ENCODE assay signal across 2 cellular contexts in genomic region chr12:54024127-54024526, GRCh38.
TF ChIP-seq lines count a peak whose summit lies in the region.

No MANE protein-coding gene starts in this region.

TF ChIP-seq in HCT116, 20 proteins besides CTCF, POLR2A, EP300 and RAD21:
- TF ChIP-seq POLR2AphosphoS5 (IDR thresholded peaks at IDR 0.05; ENCODE audit: low read depth, low read length) (no peak), SIN3A (IDR thresholded peaks at IDR 0.05; ENCODE audit: low read depth) (no peak), EGR1 (IDR thresholded peaks at IDR 0.05; ENCODE audit: low read depth) (no peak), SP1 (IDR thresholded peaks at IDR 0.05; ENCODE audit: low read depth) (no peak)
- TF ChIP-seq, protein P1, sequence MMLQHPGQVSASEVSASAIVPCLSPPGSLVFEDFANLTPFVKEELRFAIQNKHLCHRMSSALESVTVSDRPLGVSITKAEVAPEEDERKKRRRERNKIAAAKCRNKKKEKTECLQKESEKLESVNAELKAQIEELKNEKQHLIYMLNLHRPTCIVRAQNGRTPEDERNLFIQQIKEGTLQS (IDR thresholded peaks at IDR 0.05) = no peak
- TF ChIP-seq, protein P2, sequence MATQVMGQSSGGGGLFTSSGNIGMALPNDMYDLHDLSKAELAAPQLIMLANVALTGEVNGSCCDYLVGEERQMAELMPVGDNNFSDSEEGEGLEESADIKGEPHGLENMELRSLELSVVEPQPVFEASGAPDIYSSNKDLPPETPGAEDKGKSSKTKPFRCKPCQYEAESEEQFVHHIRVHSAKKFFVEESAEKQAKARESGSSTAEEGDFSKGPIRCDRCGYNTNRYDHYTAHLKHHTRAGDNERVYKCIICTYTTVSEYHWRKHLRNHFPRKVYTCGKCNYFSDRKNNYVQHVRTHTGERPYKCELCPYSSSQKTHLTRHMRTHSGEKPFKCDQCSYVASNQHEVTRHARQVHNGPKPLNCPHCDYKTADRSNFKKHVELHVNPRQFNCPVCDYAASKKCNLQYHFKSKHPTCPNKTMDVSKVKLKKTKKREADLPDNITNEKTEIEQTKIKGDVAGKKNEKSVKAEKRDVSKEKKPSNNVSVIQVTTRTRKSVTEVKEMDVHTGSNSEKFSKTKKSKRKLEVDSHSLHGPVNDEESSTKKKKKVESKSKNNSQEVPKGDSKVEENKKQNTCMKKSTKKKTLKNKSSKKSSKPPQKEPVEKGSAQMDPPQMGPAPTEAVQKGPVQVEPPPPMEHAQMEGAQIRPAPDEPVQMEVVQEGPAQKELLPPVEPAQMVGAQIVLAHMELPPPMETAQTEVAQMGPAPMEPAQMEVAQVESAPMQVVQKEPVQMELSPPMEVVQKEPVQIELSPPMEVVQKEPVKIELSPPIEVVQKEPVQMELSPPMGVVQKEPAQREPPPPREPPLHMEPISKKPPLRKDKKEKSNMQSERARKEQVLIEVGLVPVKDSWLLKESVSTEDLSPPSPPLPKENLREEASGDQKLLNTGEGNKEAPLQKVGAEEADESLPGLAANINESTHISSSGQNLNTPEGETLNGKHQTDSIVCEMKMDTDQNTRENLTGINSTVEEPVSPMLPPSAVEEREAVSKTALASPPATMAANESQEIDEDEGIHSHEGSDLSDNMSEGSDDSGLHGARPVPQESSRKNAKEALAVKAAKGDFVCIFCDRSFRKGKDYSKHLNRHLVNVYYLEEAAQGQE (IDR thresholded peaks at IDR 0.05; ENCODE audit: low read depth) = no peak
TF ChIP-seq in HCT116: peak in this region for 0.

TF ChIP-seq in K562, 482 proteins besides CTCF, POLR2A, EP300 and RAD21:
- TF ChIP-seq, protein P3, sequence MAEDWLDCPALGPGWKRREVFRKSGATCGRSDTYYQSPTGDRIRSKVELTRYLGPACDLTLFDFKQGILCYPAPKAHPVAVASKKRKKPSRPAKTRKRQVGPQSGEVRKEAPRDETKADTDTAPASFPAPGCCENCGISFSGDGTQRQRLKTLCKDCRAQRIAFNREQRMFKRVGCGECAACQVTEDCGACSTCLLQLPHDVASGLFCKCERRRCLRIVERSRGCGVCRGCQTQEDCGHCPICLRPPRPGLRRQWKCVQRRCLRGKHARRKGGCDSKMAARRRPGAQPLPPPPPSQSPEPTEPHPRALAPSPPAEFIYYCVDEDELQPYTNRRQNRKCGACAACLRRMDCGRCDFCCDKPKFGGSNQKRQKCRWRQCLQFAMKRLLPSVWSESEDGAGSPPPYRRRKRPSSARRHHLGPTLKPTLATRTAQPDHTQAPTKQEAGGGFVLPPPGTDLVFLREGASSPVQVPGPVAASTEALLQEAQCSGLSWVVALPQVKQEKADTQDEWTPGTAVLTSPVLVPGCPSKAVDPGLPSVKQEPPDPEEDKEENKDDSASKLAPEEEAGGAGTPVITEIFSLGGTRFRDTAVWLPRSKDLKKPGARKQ (CRISPR knock-in tag; IDR thresholded peaks at IDR 0.05) = no peak
- no peak for TF ChIP-seq LCOR (CRISPR knock-in tag; IDR thresholded peaks at IDR 0.05)
- TF ChIP-seq, protein P4, sequence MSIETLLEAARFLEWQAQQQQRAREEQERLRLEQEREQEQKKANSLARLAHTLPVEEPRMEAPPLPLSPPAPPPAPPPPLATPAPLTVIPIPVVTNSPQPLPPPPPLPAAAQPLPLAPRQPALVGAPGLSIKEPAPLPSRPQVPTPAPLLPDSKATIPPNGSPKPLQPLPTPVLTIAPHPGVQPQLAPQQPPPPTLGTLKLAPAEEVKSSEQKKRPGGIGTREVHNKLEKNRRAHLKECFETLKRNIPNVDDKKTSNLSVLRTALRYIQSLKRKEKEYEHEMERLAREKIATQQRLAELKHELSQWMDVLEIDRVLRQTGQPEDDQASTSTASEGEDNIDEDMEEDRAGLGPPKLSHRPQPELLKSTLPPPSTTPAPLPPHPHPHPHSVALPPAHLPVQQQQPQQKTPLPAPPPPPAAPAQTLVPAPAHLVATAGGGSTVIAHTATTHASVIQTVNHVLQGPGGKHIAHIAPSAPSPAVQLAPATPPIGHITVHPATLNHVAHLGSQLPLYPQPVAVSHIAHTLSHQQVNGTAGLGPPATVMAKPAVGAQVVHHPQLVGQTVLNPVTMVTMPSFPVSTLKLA (conservative IDR thresholded peaks at IDR 0.05) = no peak
- TF ChIP-seq BHLHE40 (IDR thresholded peaks at IDR 0.05; ENCODE audit: low read length) = no peak
- TF ChIP-seq NCOA2 (IDR thresholded peaks at IDR 0.05; ENCODE audit: partially characterized antibody in 2 of 2) = no peak
- no peak for TF ChIP-seq MBD2 (IDR thresholded peaks at IDR 0.05; ENCODE audit: borderline replicate concordance, low read depth)
